ENCODE assay signal across 12 cellular contexts in genomic region chr17:59426031-59426430, GRCh38.
DNase-seq lines count a peak whose midpoint lies in the region; ATAC-seq and TF ChIP-seq lines count a peak whose summit lies in the region.
"Had no signal": no experiment of that assay in that cellular context is flagged by ENCODE, and none has a peak within 500 bp of the region (broad histone marks: within the 10 kb centered on the region; RNA-seq: fewer than 3 reads in every experiment).

No MANE protein-coding gene starts in this region.

- TF ChIP-seq POLR2A in esophagus muscularis mucosa (IDR thresholded peaks at IDR 0.05; ENCODE audit: low read depth) (no peak), transverse colon (IDR thresholded peaks at IDR 0.05) (no peak)

- no peak overlapping the region for H3K4me3 Mint-ChIP-seq in activated T-helper 17 cell treated with anti-CD3 and anti-CD28 coated beads, Interleukin-2, amount 50 U/mL, for 72 hours
- H3K4me3 Mint-ChIP-seq: CD8-positive, alpha-beta memory T cell had no signal

- ATAC-seq in activated T-helper 17 cell treated with anti-CD3 and anti-CD28 coated beads, Interleukin-2, amount 50 U/mL, for 72 hours (replicated peaks), result no peak

- peak overlapping the region; percentile 72 for H3K4me2 ChIP-seq in osteoblast (ENCODE audit: insufficient read depth, low read length)

- peak overlapping the region; percentile 82 to 88 (median 86) for H3K27ac ChIP-seq in esophagus muscularis mucosa (replicated peaks in 1 of 4)
- peak overlapping the region; percentile 84 for H3K27ac ChIP-seq in osteoblast (ENCODE audit: low read depth, low read length)
- H3K27ac ChIP-seq in transverse colon, result peak overlapping the region; percentile 69 to 88 (median 82)

- no peaks in the 10 kb centered on the region for H3K9me3 Mint-ChIP-seq in activated T-helper 17 cell treated with anti-CD3 and anti-CD28 coated beads, Interleukin-2, amount 50 U/mL, for 72 hours
- H3K9me3 Mint-ChIP-seq: CD8-positive, alpha-beta memory T cell had no signal

- H3K4me1 Mint-ChIP-seq in activated T-helper 17 cell treated with anti-CD3 and anti-CD28 coated beads, Interleukin-2, amount 50 U/mL, for 72 hours, result no peaks in the 10 kb centered on the region

- H3K27me3 ChIP-seq in esophagus muscularis mucosa (no peaks in the 10 kb centered on the region), osteoblast (ENCODE audit: insufficient read depth, low read length) (no peaks in the 10 kb centered on the region), transverse colon (no peaks in the 10 kb centered on the region)

- H3K36me3 ChIP-seq in esophagus muscularis mucosa, result no peaks in the 10 kb centered on the region
- no peaks in the 10 kb centered on the region for H3K36me3 ChIP-seq in osteoblast (ENCODE audit: insufficient read depth, low read length)
- no peaks in the 10 kb centered on the region for H3K36me3 ChIP-seq in transverse colon

- H4K20me1 ChIP-seq in osteoblast (ENCODE audit: insufficient read depth, low read length), result no peaks in the 10 kb centered on the region

- intact Hi-C loops in esophagus muscularis mucosa (cut with DNase I) (no loop called here), transverse colon (cut with DNase I; ENCODE audit: low total_unique reads) (no loop called here)

- in situ Hi-C loops in transverse colon (cut with MboI; ENCODE audit: low pct_ligation_motif_present in 1 of 4, low pct_unique_long_range_greater_than_20kb in 1 of 4, low sequenced_read_pairs in 3 of 4), result no loop called here

- no peaks in the 10 kb centered on the region for H3K27me3 Mint-ChIP-seq in activated T-helper 17 cell treated with anti-CD3 and anti-CD28 coated beads, Interleukin-2, amount 50 U/mL, for 72 hours

- no peaks in the 10 kb centered on the region for H3K9me3 ChIP-seq in esophagus muscularis mucosa
- H3K9me3 ChIP-seq in osteoblast (ENCODE audit: low read depth, low read length), result no peaks in the 10 kb centered on the region
- no peaks in the 10 kb centered on the region for H3K9me3 ChIP-seq in transverse colon

- no peaks in the 10 kb centered on the region for H3K36me3 Mint-ChIP-seq in activated T-helper 17 cell treated with anti-CD3 and anti-CD28 coated beads, Interleukin-2, amount 50 U/mL, for 72 hours (ENCODE audit: low read depth)
- H3K36me3 Mint-ChIP-seq: CD8-positive, alpha-beta memory T cell had no signal

- TF ChIP-seq EP300 in esophagus muscularis mucosa (IDR thresholded peaks at IDR 0.05) (no peak), transverse colon (IDR thresholded peaks at IDR 0.05; ENCODE audit: low read depth) (no peak)

- H3K4me3 ChIP-seq in esophagus muscularis mucosa (no peak overlapping the region), osteoblast (ENCODE audit: insufficient read depth, low read length) (peak overlapping the region; percentile 9), transverse colon (no peak overlapping the region)

- peaks cover 65 to 81% (median 71%) of the 10 kb centered on the region in 4 donors for H3K4me1 ChIP-seq in esophagus muscularis mucosa
- peaks cover 63% of the 10 kb centered on the region for H3K4me1 ChIP-seq in osteoblast (ENCODE audit: insufficient read depth, low read length)
- peaks cover 15 to 53% (median 23%) of the 10 kb centered on the region in 4 donors for H3K4me1 ChIP-seq in transverse colon

- H2AFZ ChIP-seq in osteoblast (ENCODE audit: low read length), result peak overlapping the region; percentile 72

- no peak for TF ChIP-seq CTCF in esophagus muscularis mucosa (IDR thresholded peaks at IDR 0.05)
- TF ChIP-seq CTCF in osteoblast (IDR thresholded peaks at IDR 0.05; ENCODE audit: extremely low read depth, low read depth, low read length), result no peak
- TF ChIP-seq CTCF in transverse colon (IDR thresholded peaks at IDR 0.05), result no peak

- DNase-seq in esophagus muscularis mucosa (ENCODE audit: extremely low spot score) (no peak), osteoblast (ENCODE audit: insufficient read length, low spot score, missing footprints) (no peak), transverse colon (no peak), HT-29 (ENCODE audit: low spot score) (no peak), DMS53 (lab: John Stamatoyannopoulos, UW) (no peak), NCI-H146 (lab: John Stamatoyannopoulos, UW) (no peak)
- DNase-seq: activated naive CD4-positive, alpha-beta T cell treated with anti-CD3 and anti-CD28 coated beads, Interleukin-2, amount 50 U/mL, for 16 hours; CD8-positive, alpha-beta memory T cell; NCI-H1105; NCI-H524; stimulated activated CD4-positive, alpha-beta T cell treated with anti-CD3 and anti-CD28 coated beads, Interleukin-1b, Interleukin-23, amount 100 ng/mL, for 48 hours had no signal

- 83% methylated on average over 9 of the region's 9 CpGs for WGBS in esophagus muscularis mucosa
- 87 to 88% methylated on average over 3 to 9 of the region's 9 CpGs for WGBS in transverse colon (ENCODE audit: low coverage in 1 of 2), 2 donors

- H3K27ac Mint-ChIP-seq in activated T-helper 17 cell treated with anti-CD3 and anti-CD28 coated beads, Interleukin-2, amount 50 U/mL, for 72 hours, result peak overlapping the region; percentile 58
- H3K27ac Mint-ChIP-seq: CD8-positive, alpha-beta memory T cell had no signal

- no peaks in the 10 kb centered on the region for H3K79me2 ChIP-seq in osteoblast (ENCODE audit: insufficient read depth, low read length)
